2 cellular contexts compared by ENCODE assay signal in the genomic region with DNA sequence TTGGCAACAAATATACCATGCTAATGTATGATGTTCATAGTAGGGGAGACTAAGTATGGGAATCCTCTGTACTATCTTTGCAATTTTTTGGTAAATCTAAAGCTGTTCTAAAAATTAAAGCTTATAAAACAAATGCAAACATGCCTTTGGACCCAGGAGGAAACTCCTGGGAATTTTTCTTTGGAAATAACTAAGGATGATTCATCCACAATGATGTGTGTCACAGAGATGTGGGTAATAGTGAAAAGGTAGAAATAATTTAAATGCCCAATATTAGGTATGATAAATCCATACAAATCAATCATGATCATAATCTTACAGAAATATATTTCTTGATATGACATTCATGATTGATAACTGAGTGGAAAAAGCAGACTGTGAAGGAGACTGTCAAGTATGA.
TF ChIP-seq lines count a peak whose summit lies in the region.

No MANE protein-coding gene starts in this region.

TF ChIP-seq in liver, 16 proteins besides CTCF, POLR2A, EP300 and RAD21 (continued from another document):
- TF ChIP-seq, protein P1, sequence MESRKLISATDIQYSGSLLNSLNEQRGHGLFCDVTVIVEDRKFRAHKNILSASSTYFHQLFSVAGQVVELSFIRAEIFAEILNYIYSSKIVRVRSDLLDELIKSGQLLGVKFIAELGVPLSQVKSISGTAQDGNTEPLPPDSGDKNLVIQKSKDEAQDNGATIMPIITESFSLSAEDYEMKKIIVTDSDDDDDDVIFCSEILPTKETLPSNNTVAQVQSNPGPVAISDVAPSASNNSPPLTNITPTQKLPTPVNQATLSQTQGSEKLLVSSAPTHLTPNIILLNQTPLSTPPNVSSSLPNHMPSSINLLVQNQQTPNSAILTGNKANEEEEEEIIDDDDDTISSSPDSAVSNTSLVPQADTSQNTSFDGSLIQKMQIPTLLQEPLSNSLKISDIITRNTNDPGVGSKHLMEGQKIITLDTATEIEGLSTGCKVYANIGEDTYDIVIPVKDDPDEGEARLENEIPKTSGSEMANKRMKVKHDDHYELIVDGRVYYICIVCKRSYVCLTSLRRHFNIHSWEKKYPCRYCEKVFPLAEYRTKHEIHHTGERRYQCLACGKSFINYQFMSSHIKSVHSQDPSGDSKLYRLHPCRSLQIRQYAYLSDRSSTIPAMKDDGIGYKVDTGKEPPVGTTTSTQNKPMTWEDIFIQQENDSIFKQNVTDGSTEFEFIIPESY (IDR thresholded peaks at IDR 0.05), result no peak
- peak in 1 of 2 donors; percentile 41 for TF ChIP-seq JUND (IDR thresholded peaks at IDR 0.05)
- TF ChIP-seq YY1 (IDR thresholded peaks at IDR 0.05), result no peak
- no peak for TF ChIP-seq FOXA1 (IDR thresholded peaks at IDR 0.05)
- TF ChIP-seq RXRA (IDR thresholded peaks at IDR 0.05), result no peak

TF ChIP-seq in HepG2, 621 proteins besides CTCF, POLR2A, EP300 and RAD21 (continued from another document):
- TF ChIP-seq ZNF331 (CRISPR knock-in tag; IDR thresholded peaks at IDR 0.05), result no peak
- no peak for TF ChIP-seq MTA3 (CRISPR knock-in tag; IDR thresholded peaks at IDR 0.05)
- no peak for TF ChIP-seq THYN1 (CRISPR knock-in tag; IDR thresholded peaks at IDR 0.05; ENCODE audit: borderline replicate concordance, low read depth)
- TF ChIP-seq EED (CRISPR knock-in tag; IDR thresholded peaks at IDR 0.05), result no peak
